20 cellular contexts compared by ENCODE assay signal in the genomic region with DNA sequence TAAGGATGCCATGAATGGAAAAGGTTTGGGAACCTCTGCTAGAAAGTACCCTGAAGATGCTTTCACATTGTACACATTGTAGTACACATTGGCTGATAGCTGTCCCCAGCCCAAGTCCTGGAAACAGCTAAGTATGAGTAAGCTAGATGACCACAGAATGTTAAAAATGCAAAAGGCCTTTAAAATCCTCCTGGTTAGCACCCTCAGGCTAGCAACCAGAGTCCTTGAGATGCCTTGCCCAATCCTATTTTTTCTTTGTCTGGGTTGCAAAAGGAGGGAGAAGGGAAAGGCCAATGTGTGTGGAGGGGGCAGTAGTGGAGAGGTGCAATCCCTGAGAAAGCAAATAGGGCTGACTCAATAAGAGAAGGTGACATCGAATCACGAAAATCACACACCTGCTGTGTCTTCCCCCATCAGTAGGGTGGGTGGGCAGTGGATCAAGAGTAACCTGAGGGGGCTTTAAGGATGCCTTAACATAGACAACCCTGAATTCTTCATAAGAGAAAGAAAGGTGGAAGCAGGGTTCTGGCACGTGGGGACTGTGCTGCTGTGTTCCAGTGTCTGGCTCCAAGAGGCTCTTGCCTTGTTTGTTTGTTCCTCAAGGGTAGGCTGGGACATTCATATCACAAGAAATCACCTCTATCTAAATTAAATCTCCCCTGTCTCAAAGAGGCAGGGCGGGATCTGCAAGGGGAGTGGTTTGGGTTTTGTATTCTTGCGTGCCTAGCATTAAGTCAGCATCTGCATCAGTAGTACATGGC.
DNase-seq lines count a peak whose midpoint lies in the region; ATAC-seq and TF ChIP-seq lines count a peak whose summit lies in the region.
"Had no signal": no experiment of that assay in that cellular context is flagged by ENCODE, and none has a peak within 500 bp of the region (broad histone marks: within the 10 kb centered on the region; RNA-seq: fewer than 3 reads in every experiment).

No MANE protein-coding gene starts in this region.

- CTCF ChIA-PET in RWPE1 (lab: Yijun Ruan, JAX): interaction anchor here (0.7 kb wide), 1 partner anchor 23 kb away, joined by 3 read pairs; no protein-coding TSS in a partner anchor

- ATAC-seq in GM18870 (IDR thresholded peaks at IDR 0.05; ENCODE audit: unreplicated experiment) (no peak), HG03378 (IDR thresholded peaks at IDR 0.05; ENCODE audit: unreplicated experiment) (no peak)
- ATAC-seq: HepG2; left colon; naive thymus-derived CD8-positive, alpha-beta T cell; Panc1; T-helper 17 cell had no signal

- DNase-seq in EL (peak; percentile 94), RWPE1 (ENCODE audit: low spot score) (peak; percentile 63), fibroblast of gingiva (ENCODE audit: low read depth) (peak; percentile 62), non-pigmented ciliary epithelial cell (ENCODE audit: low read depth) (peak; percentile 68), GM13977 (ENCODE audit: low spot score) (no peak), LoVo (ENCODE audit: low spot score) (no peak)
- DNase-seq: glutamatergic neuron; left colon; naive thymus-derived CD8-positive, alpha-beta T cell; NCI-H1417; NCI-H524; retina; stimulated activated CD4-positive, alpha-beta T cell treated with anti-CD3 and anti-CD28 coated beads, Interleukin-1b, Interleukin-23, amount 100 ng/mL, for 48 hours; stimulated activated CD8-positive, alpha-beta memory T cell treated with anti-CD3 and anti-CD28 coated beads, Interleukin-4, amount 100 ng/mL, for 48 hours; T-helper 17 cell had no signal

- H3K27ac ChIP-seq in RWPE1: no peak overlapping the region
- H3K27ac ChIP-seq: C4-2B had no signal

- POLR2A ChIA-PET in RWPE1 (lab: Yijun Ruan, JAX; ENCODE audit: low non-redundant PET): no interaction called here

- TF ChIP-seq CTCF in RWPE1 (conservative IDR thresholded peaks at IDR 0.05; ENCODE audit: low read depth): no peak
- no peak for TF ChIP-seq CTCF in GM13977 (IDR thresholded peaks at IDR 0.05; ENCODE audit: extremely low read depth, insufficient read depth, missing control alignments)

- in situ Hi-C loops in GM13977 (cut with MboI; ENCODE audit: low pct_unique_long_range_greater_than_20kb, low sequenced_read_pairs, unreplicated experiment): no loop called here

Comparison
In these comparisons a context has a peak if more than half of its experiments do, and no peak if none do; other contexts are left out.
1. DNase-seq: peak in EL (single experiment), RWPE1 (single experiment), fibroblast of gingiva (single experiment) and non-pigmented ciliary epithelial cell (single experiment); none in GM13977 (single experiment) and LoVo (single experiment).